In genomic region chr3:133662256-133662773, GRCh38 we compare ENCODE assay signal across 8 cellular contexts. TPM values are rescaled to one million over a fixed set of nuclear protein-coding genes. Genes with fewer than 3 reads are reported as not detected.
A peak's percentile ranks its signal among the peaks of the same experiment; 100 is the strongest.
DNase-seq lines count a peak whose midpoint lies in the region; ATAC-seq, FAIRE-seq and TF ChIP-seq lines count a peak whose summit lies in the region.

No MANE protein-coding gene starts in this region.

- H3K4me3 Mint-ChIP-seq in CD8-positive, alpha-beta memory T cell: peak overlapping the region; percentile 93 to 99 (median 99)
- H3K4me3 Mint-ChIP-seq in immature natural killer cell: peak overlapping the region; percentile 96 to 99 (median 98)

- FAIRE-seq in small intestine (lab: Jason Lieb, UNC) (no peak), GM12892 (lab: Jason Lieb, UNC) (no peak)

- no peak for TF ChIP-seq CTCF in astrocyte of the spinal cord (IDR thresholded peaks at IDR 0.05; ENCODE audit: low read depth, low read length)

- in situ Hi-C loops in astrocyte of the spinal cord (cut with HindIII; ENCODE audit: low sequenced_read_pairs): no loop called here

- H3K9me3 Mint-ChIP-seq in CD8-positive, alpha-beta memory T cell: no peaks in the 10 kb centered on the region
- peaks cover 0 to 2% (median 0%) of the 10 kb centered on the region in 6 donors for H3K9me3 Mint-ChIP-seq in immature natural killer cell

- peaks cover 0 to 30% (median 5%) of the 10 kb centered on the region in 3 donors for H3K36me3 Mint-ChIP-seq in CD8-positive, alpha-beta memory T cell
- H3K36me3 Mint-ChIP-seq in immature natural killer cell: peaks cover 0 to 8% (median 5%) of the 10 kb centered on the region in 3 donors

- H3K4me3 ChIP-seq in CD8-positive, alpha-beta memory T cell (ENCODE audit: low read length): peak overlapping the region; percentile 77
- H3K4me3 ChIP-seq in astrocyte of the spinal cord (ENCODE audit: low read depth, low read length): peak overlapping the region; percentile 93
- peak overlapping the region; percentile 82 to 97 for H3K4me3 ChIP-seq in small intestine (ENCODE audit: low read depth in 1 of 2, low read length in 2 of 2)

- H3K27ac Mint-ChIP-seq in CD8-positive, alpha-beta memory T cell: peak overlapping the region; percentile 92 to 100 (median 99)
- H3K27ac Mint-ChIP-seq in immature natural killer cell: peak overlapping the region; percentile 98 to 99 (median 98)

- WGBS in small intestine, 3 donors: 15 to 20% (median 16%) methylated on average over 10 of the region's 10 CpGs

- ATAC-seq in GM19025 (IDR thresholded peaks at IDR 0.05; ENCODE audit: low read depth, unreplicated experiment): peak; percentile 18
- ATAC-seq in HG03342 (IDR thresholded peaks at IDR 0.05; ENCODE audit: unreplicated experiment): peak; percentile 44

- no peaks in the 10 kb centered on the region for H3K9me3 ChIP-seq in CD8-positive, alpha-beta memory T cell (ENCODE audit: low read length)
- H3K9me3 ChIP-seq in small intestine (ENCODE audit: control insufficient read depth, low read depth): no peaks in the 10 kb centered on the region

- no peak for TF ChIP-seq POLR2A in GM12892 (IDR thresholded peaks at IDR 0.05; ENCODE audit: low read depth, low read length)

- H3K27me3 ChIP-seq in CD8-positive, alpha-beta memory T cell (ENCODE audit: insufficient read depth, low read length, poor library complexity, severe bottlenecking): no peaks in the 10 kb centered on the region
- no peaks in the 10 kb centered on the region for H3K27me3 ChIP-seq in small intestine (ENCODE audit: control insufficient read depth in 2 of 2, insufficient read depth in 2 of 2, low read length in 2 of 2)

- no peaks in the 10 kb centered on the region for H3K27me3 Mint-ChIP-seq in CD8-positive, alpha-beta memory T cell
- peaks cover 0 to 8% (median 0%) of the 10 kb centered on the region in 3 donors for H3K27me3 Mint-ChIP-seq in immature natural killer cell (ENCODE audit: low read depth in 3 of 3)

- POLR2A ChIA-PET in CD8-positive, alpha-beta memory T cell (lab: Charles Lee): interaction anchor here (0.8 to 1.3 kb wide), 2 partner anchors 89 to 213 kb away, joined by 4 to 16 read pairs; partner anchors contain the start of gene CDV3

- peak overlapping the region; percentile 84 for H3K27ac ChIP-seq in CD8-positive, alpha-beta memory T cell (ENCODE audit: low read depth, low read length)
- peak overlapping the region; percentile 43 to 89 for H3K27ac ChIP-seq in small intestine (ENCODE audit: low read depth in 1 of 2, low read length in 1 of 2)

- no peak for DNase-seq in CD8-positive, alpha-beta memory T cell
- DNase-seq in NOMO-1 (lab: John Stamatoyannopoulos, UW; ENCODE audit: unreplicated experiment in 2 of 2) (peak; percentile 8 to 34), astrocyte of the spinal cord (ENCODE audit: low read depth, low spot score) (peak; percentile 21), immature natural killer cell (no peak), small intestine (peak; percentile 41), GM12892 (ENCODE audit: insufficient read length) (no peak)

- H3K4me1 Mint-ChIP-seq in CD8-positive, alpha-beta memory T cell: peaks cover 43 to 51% (median 48%) of the 10 kb centered on the region in 3 donors
- peaks cover 43 to 50% of the 10 kb centered on the region in 2 donors for H3K4me1 Mint-ChIP-seq in immature natural killer cell

- H3K36me3 ChIP-seq in CD8-positive, alpha-beta memory T cell (ENCODE audit: insufficient read depth, low read length): peaks cover 5% of the 10 kb centered on the region
- peaks cover 1 to 3% of the 10 kb centered on the region in 2 donors for H3K36me3 ChIP-seq in small intestine (ENCODE audit: control insufficient read depth in 2 of 2, insufficient read depth in 2 of 2, low read length in 2 of 2)

- peaks cover 27% of the 10 kb centered on the region for H3K4me1 ChIP-seq in CD8-positive, alpha-beta memory T cell (ENCODE audit: insufficient read depth, low read length)
- no peaks in the 10 kb centered on the region for H3K4me1 ChIP-seq in small intestine (ENCODE audit: control insufficient read depth in 2 of 2, insufficient read depth in 1 of 2, low read depth in 1 of 2, low read length in 1 of 2)

- CTCF ChIA-PET in CD8-positive, alpha-beta memory T cell (lab: Charles Lee): interaction anchor here (0.6 to 1.2 kb wide), 3 partner anchors 12 to 1002 kb away, joined by 3 read pairs; partner anchors contain the start of genes CDV3 and UBA5

RNA-seq across cellular contexts. Expression of gene TOPBP1, which starts 0.6 kb away (rescaled TPM):
- 10 to 100 TPM; 72.0 to 72.6 TPM for total RNA-seq in CD8-positive, alpha-beta memory T cell
- polyA plus RNA-seq in CD8-positive, alpha-beta memory T cell: 11.3 TPM
- polyA plus RNA-seq in immature natural killer cell: 10 to 100 TPM in 2 of 3 donors, 1 to 10 TPM in 1; 5.2 to 16.3 (median 12.2) TPM
- polyA plus RNA-seq in small intestine: 10 to 100 TPM in 1 of 3 donors, 1 to 10 TPM in 2; 7.8 to 11.4 (median 9.2) TPM
- 49.3 TPM for polyA plus RNA-seq in GM12892 (2012; ENCODE audit: missing spikeins)

Comparison
In these comparisons a context has a peak if more than half of its experiments do, and no peak if none do; other contexts are left out.
1. DNase-seq: peak in NOMO-1 (2 of 2), astrocyte of the spinal cord (single experiment) and small intestine (single experiment); none in CD8-positive, alpha-beta memory T cell (0 of 5), immature natural killer cell (0 of 3) and GM12892 (single experiment).
2. Peak in every context shown above with its lines, with median percentiles within 50 percentile points of each other: H3K4me3 ChIP-seq.